Comparison of ENCODE assay signal across 8 cellular contexts in the genomic region with DNA sequence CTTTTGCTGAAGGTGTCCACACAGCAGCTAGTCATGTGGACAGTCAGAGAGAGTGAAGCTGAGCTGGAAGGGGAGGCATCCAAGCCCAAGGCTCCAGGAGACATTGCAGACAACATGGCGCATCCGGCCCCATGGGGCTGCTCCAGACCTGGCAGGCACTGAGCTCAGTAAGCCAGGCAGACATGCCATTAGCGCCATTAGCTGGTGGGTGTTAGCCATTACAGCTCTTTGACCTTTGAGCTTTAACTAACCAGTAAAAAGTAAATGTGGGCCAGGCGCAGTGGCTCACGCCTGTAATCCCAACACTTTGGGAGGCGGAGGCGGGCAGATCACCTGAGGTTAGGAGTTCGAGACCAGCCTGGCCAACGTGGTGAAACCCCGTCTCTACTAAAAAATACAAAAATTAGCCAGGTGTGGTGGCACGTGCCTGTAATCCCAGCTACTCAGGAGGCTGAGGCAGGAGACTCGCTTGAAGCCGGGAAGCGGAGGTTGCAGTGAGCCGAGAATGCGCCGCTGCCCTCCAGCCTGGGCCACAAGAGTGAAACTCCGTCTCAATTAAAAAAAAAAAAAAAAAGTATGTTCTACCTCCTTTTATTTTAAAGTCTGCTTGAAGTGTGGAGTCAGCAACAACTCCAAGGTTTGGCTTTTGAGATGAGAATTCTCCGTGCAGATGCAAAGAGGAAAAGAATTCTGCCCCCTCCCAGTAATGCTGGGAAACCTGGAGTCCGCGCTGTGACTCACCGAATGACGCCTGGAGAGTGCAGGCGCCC.
DNase-seq lines count a peak whose midpoint lies in the region; ATAC-seq and TF ChIP-seq lines count a peak whose summit lies in the region.

No MANE protein-coding gene starts in this region.

- H3K27ac Mint-ChIP-seq in CD4-positive, CD25-positive, alpha-beta regulatory T cell: peak overlapping the region in 1 of 3 donors; percentile 11
- peak overlapping the region; percentile 67 for H3K27ac Mint-ChIP-seq in activated B cell treated with CpG ODN at 0.5 μM for 24 hours

- no peaks in the 10 kb centered on the region for H3K36me3 Mint-ChIP-seq in CD4-positive, CD25-positive, alpha-beta regulatory T cell
- peaks cover 4% of the 10 kb centered on the region for H3K36me3 Mint-ChIP-seq in activated B cell treated with CpG ODN at 0.5 μM for 24 hours (ENCODE audit: low read depth)

- no peak overlapping the region for H3K27ac ChIP-seq in CD4-positive, CD25-positive, alpha-beta regulatory T cell (ENCODE audit: insufficient read depth, low read length, poor library complexity, severe bottlenecking)

- TF ChIP-seq CTCF in GM12873 (IDR thresholded peaks at IDR 0.05; ENCODE audit: insufficient read depth, low read depth, low read length, missing control alignments): peak; percentile 50
- no peak for TF ChIP-seq CTCF in activated B cell treated with CpG ODN at 0.5 μM for 24 hours (IDR thresholded peaks at IDR 0.05)

- no peaks in the 10 kb centered on the region for H3K9me3 ChIP-seq in CD4-positive, CD25-positive, alpha-beta regulatory T cell (ENCODE audit: control insufficient read depth in 2 of 2, low read length in 2 of 2)

- H3K9me3 Mint-ChIP-seq in CD4-positive, CD25-positive, alpha-beta regulatory T cell: no peaks in the 10 kb centered on the region
- peaks cover 2% of the 10 kb centered on the region for H3K9me3 Mint-ChIP-seq in activated B cell treated with CpG ODN at 0.5 μM for 24 hours

- H3K4me3 Mint-ChIP-seq in CD4-positive, CD25-positive, alpha-beta regulatory T cell: peak overlapping the region in 3 of 4 donors; percentile 11 to 79 (median 72)
- H3K4me3 Mint-ChIP-seq in activated B cell treated with CpG ODN at 0.5 μM for 24 hours: peak overlapping the region; percentile 86

- H3K27me3 Mint-ChIP-seq in CD4-positive, CD25-positive, alpha-beta regulatory T cell: peaks cover 10% of the 10 kb centered on the region
- no peaks in the 10 kb centered on the region for H3K27me3 Mint-ChIP-seq in activated B cell treated with CpG ODN at 0.5 μM for 24 hours

- no peak overlapping the region for H3K4me3 ChIP-seq in CD4-positive, CD25-positive, alpha-beta regulatory T cell (ENCODE audit: low read depth, low read length)

- CTCF ChIA-PET in activated B cell treated with CpG ODN at 0.5 μM for 24 hours (lab: Charles Lee): interaction anchor here (0.6 kb wide), 1 partner anchor 257 kb away, joined by 3 read pairs; no protein-coding TSS in a partner anchor

- DNase-seq in CD4-positive, CD25-positive, alpha-beta regulatory T cell: no peak
- DNase-seq in activated B cell treated with CpG ODN at 0.5 μM for 24 hours (no peak), iPS-NIHi7 (ENCODE audit: extremely low spot score) (peak; percentile 58), NCI-H2107 treated with DMSO at 0.1 percent for 48 hours (lab: John Stamatoyannopoulos, UW; ENCODE audit: unreplicated experiment) (no peak), cortex of kidney (lab: John Stamatoyannopoulos, UW) (no peak), NOMO-1 treated with DMSO at 0.1 percent for 48 hours (lab: John Stamatoyannopoulos, UW; ENCODE audit: unreplicated experiment) (no peak)

- no peaks in the 10 kb centered on the region for H3K36me3 ChIP-seq in CD4-positive, CD25-positive, alpha-beta regulatory T cell (ENCODE audit: control insufficient read depth, insufficient read depth, low read length)

- no peaks in the 10 kb centered on the region for H3K27me3 ChIP-seq in CD4-positive, CD25-positive, alpha-beta regulatory T cell (ENCODE audit: control insufficient read depth, insufficient read depth, low read length)

- POLR2A ChIA-PET in activated B cell treated with CpG ODN at 0.5 μM for 24 hours (lab: Charles Lee): no interaction called here

- H3K4me1 ChIP-seq in CD4-positive, CD25-positive, alpha-beta regulatory T cell (ENCODE audit: control insufficient read depth, insufficient read depth, low read length, poor library complexity, severe bottlenecking): peaks cover 7% of the 10 kb centered on the region

- intact Hi-C loops in activated B cell treated with CpG ODN at 0.5 μM for 24 hours (cut with micrococcal nuclease): loop anchor here (2.0 kb wide), 2 partner anchors 69 to 71 kb away; a partner anchor contains a TSS

- ATAC-seq in CD4-positive, CD25-positive, alpha-beta regulatory T cell (ENCODE audit: low read depth in 2 of 2): no peak
- ATAC-seq in activated B cell treated with CpG ODN at 0.5 μM for 24 hours (ENCODE audit: low read depth) (no peak), GM18502 (IDR thresholded peaks at IDR 0.05; ENCODE audit: poor library complexity, unreplicated experiment) (no peak)

- peaks cover 0 to 9% (median 2%) of the 10 kb centered on the region in 4 donors for H3K4me1 Mint-ChIP-seq in CD4-positive, CD25-positive, alpha-beta regulatory T cell
- peaks cover 17% of the 10 kb centered on the region for H3K4me1 Mint-ChIP-seq in activated B cell treated with CpG ODN at 0.5 μM for 24 hours
